8 cellular contexts compared by ENCODE assay signal in genomic region chr4:183471960-183472708, GRCh38. TPM values are rescaled to one million over a fixed set of nuclear protein-coding genes. Genes with fewer than 3 reads are reported as not detected.
DNase-seq lines count a peak whose midpoint lies in the region; ATAC-seq and TF ChIP-seq lines count a peak whose summit lies in the region.

No MANE protein-coding gene starts in this region.

- no peaks in the 10 kb centered on the region for H3K36me3 ChIP-seq in GM06990 (ENCODE audit: control insufficient read depth, insufficient read depth, low read length)
- no peaks in the 10 kb centered on the region for H3K36me3 ChIP-seq in spleen

- H3K4me1 ChIP-seq in spleen: peaks cover 0 to 12% (median 0%) of the 10 kb centered on the region in 6 donors

- intact Hi-C loops in spleen (cut with DNase I; ENCODE audit: low total_unique reads): loop anchor here (10.0 kb wide), 1 partner anchor 133 kb away; no protein-coding TSS in a partner anchor

- TF ChIP-seq CTCF in GM06990 (IDR thresholded peaks at IDR 0.05; ENCODE audit: insufficient read depth, low read length, poor library complexity, severe bottlenecking) (peak; percentile 77), spleen (IDR thresholded peaks at IDR 0.05 in 8 of 11, conservative IDR thresholded peaks at IDR 0.05 in 3 of 11) (peak; percentile 73 to 93 (median 88))

- peak overlapping the region in 1 of 8 donors; percentile 10 for H3K27ac ChIP-seq in spleen

- no peaks in the 10 kb centered on the region for H3K9me3 ChIP-seq in spleen

- ATAC-seq in HG02623 (IDR thresholded peaks at IDR 0.05; ENCODE audit: unreplicated experiment): peak; percentile 87

- 20 to 26% (median 24%) methylated on average over 11 of the region's 11 CpGs for WGBS in spleen, 5 donors

- TF ChIP-seq POLR2A in spleen (IDR thresholded peaks at IDR 0.05): no peak

- DNase-seq in GM06990 (ENCODE audit: extremely low read depth, insufficient read length) (no peak), NCI-H1417 treated with DMSO at 0.1 percent for 48 hours (lab: John Stamatoyannopoulos, UW) (peak; percentile 13), UCSD-AML1 (lab: John Stamatoyannopoulos, UW; ENCODE audit: unreplicated experiment) (peak; percentile 85), brain pericyte (ENCODE audit: low read depth, low spot score) (peak; percentile 16), iPS-NIHi7 (ENCODE audit: extremely low spot score) (peak; percentile 83), spleen (peak; percentile 89), cortex of kidney (lab: John Stamatoyannopoulos, UW) (no peak)

- H3K27me3 ChIP-seq in GM06990 (replicated peaks; ENCODE audit: control insufficient read depth, insufficient read depth, low read length) (no peaks in the 10 kb centered on the region), spleen (replicated peaks in 1 of 7) (no peaks in the 10 kb centered on the region)

- H3K4me3 ChIP-seq in GM06990 (replicated peaks; ENCODE audit: low read depth, low read length) (no peak overlapping the region), spleen (no peak overlapping the region)

RNA-seq across cellular contexts. Expression of gene CDKN2AIP, which starts 27.7 kb away (rescaled TPM):
- 10 to 100 TPM; 11.6 to 27.9 (median 19.5) TPM for total RNA-seq in spleen
- polyA plus RNA-seq in spleen: 10 to 100 TPM; 11.9 to 19.0 (median 14.2) TPM

RNA-seq across cellular contexts. Expression of gene ING2, which starts 32.7 kb away (rescaled TPM):
- total RNA-seq in spleen: 10 to 100 TPM in 4 of 7 donors, 1 to 10 TPM in 3; 4.2 to 21.7 (median 10.6) TPM
- polyA plus RNA-seq in spleen: 10 to 100 TPM in 1 of 3 donors, 1 to 10 TPM in 2; 8.0 to 12.3 (median 9.4) TPM

Comparison
In these comparisons a context has a peak if more than half of its experiments do, and no peak if none do; other contexts are left out.
1. DNase-seq: peak in NCI-H1417 treated with DMSO at 0.1 percent for 48 hours (single experiment), UCSD-AML1 (single experiment), brain pericyte (single experiment), iPS-NIHi7 (single experiment) and spleen (single experiment); none in GM06990 (single experiment) and cortex of kidney (single experiment).